ENCODE assay signal across 16 cellular contexts in the genomic region with DNA sequence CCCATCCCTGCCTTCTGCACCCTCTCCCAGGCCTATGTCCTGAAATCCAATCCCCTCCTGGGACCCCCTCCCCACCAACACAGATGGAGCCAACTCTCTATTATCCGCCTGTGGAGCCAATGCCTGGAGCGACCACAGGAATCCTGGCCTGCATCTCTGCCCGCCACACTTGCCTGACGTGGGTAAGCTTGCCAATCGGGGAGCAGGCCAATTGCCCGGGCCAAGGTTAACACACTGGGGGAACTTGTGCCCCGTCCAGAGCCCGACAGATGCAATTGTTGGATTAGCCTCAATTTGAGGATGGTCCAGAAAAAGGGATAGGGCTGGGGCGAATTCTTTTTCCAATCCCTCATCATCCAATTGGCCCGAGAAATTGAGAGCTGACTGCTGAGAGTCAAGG. TPM values are rescaled to one million over a fixed set of nuclear protein-coding genes. Genes with fewer than 3 reads are reported as not detected.
DNase-seq lines count a peak whose midpoint lies in the region; ATAC-seq, FAIRE-seq and TF ChIP-seq lines count a peak whose summit lies in the region.
"Had no signal": no experiment of that assay in that cellular context is flagged by ENCODE, and none has a peak within 500 bp of the region (broad histone marks: within the 10 kb centered on the region; RNA-seq: fewer than 3 reads in every experiment).

No MANE protein-coding gene starts in this region.

- H3K9me3 ChIP-seq in liver (ENCODE audit: control insufficient read depth in 4 of 4, low read length in 3 of 4): no peaks in the 10 kb centered on the region
- no peaks in the 10 kb centered on the region for H3K9me3 ChIP-seq in HepG2 (ENCODE audit: low read length)
- no peaks in the 10 kb centered on the region for H3K9me3 ChIP-seq in right lobe of liver
- H3K9me3 ChIP-seq in tibial nerve: no peaks in the 10 kb centered on the region

- no peak for TF ChIP-seq CTCF in liver (IDR thresholded peaks at IDR 0.05; ENCODE audit: low read depth, low read length, missing input control)
- TF ChIP-seq CTCF in HepG2 (CRISPR knock-in tag; IDR thresholded peaks at IDR 0.05): no peak
- TF ChIP-seq CTCF in right lobe of liver (IDR thresholded peaks at IDR 0.05): no peak
- TF ChIP-seq CTCF in tibial nerve (IDR thresholded peaks at IDR 0.05): no peak

- peak; percentile 20 to 56 for TF ChIP-seq RAD21 in liver (IDR thresholded peaks at IDR 0.05)
- no peak for TF ChIP-seq RAD21 in HepG2 (CRISPR knock-in tag; IDR thresholded peaks at IDR 0.05)

- no peak for FAIRE-seq in HepG2 (lab: Jason Lieb, UNC)

- POLR2A ChIA-PET in HepG2 (lab: Yijun Ruan, JAX): no interaction called here

- 35% methylated on average over 10 of the region's 10 CpGs for WGBS in liver
- 53% methylated on average over 7 of the region's 10 CpGs for WGBS in HepG2 (ENCODE audit: low lambda C conversion rate)
- 23% methylated on average over 8 of the region's 10 CpGs for WGBS in right lobe of liver (ENCODE audit: insufficient coverage, low coverage, low lambda C conversion rate, missing lambda C conversion rate)
- WGBS in tibial nerve, 2 donors: 49 to 72% methylated on average over 9 to 10 of the region's 10 CpGs

- no peaks in the 10 kb centered on the region for H3K27me3 ChIP-seq in liver (ENCODE audit: control insufficient read depth in 4 of 4, insufficient read depth in 4 of 4, low read length in 3 of 4)
- no peaks in the 10 kb centered on the region for H3K27me3 ChIP-seq in HepG2 (ENCODE audit: control insufficient read depth in 1 of 2, insufficient read depth in 2 of 2, low read length in 2 of 2)
- no peaks in the 10 kb centered on the region for H3K27me3 ChIP-seq in right lobe of liver
- no peaks in the 10 kb centered on the region for H3K27me3 ChIP-seq in tibial nerve

- no peaks in the 10 kb centered on the region for H3K36me3 ChIP-seq in liver (ENCODE audit: control insufficient read depth in 4 of 4, insufficient read depth in 3 of 4, low read depth in 1 of 4, low read length in 3 of 4)
- no peaks in the 10 kb centered on the region for H3K36me3 ChIP-seq in HepG2 (replicated peaks in 1 of 2; ENCODE audit: control insufficient read depth in 1 of 2, insufficient read depth in 2 of 2, low read length in 2 of 2)
- H3K36me3 ChIP-seq in right lobe of liver: no peaks in the 10 kb centered on the region
- peaks cover 0 to 47% (median 0%) of the 10 kb centered on the region in 3 donors for H3K36me3 ChIP-seq in tibial nerve

- H3K4me1 ChIP-seq in liver (ENCODE audit: control insufficient read depth in 4 of 4, insufficient read depth in 4 of 4, low read length in 3 of 4): peaks cover 5 to 34% (median 30%) of the 10 kb centered on the region in 4 donors
- peaks cover 14% of the 10 kb centered on the region for H3K4me1 ChIP-seq in HepG2 (ENCODE audit: insufficient read depth, low read length)
- peaks cover 0 to 20% (median 7%) of the 10 kb centered on the region in 4 donors for H3K4me1 ChIP-seq in right lobe of liver
- peaks cover 0 to 16% (median 2%) of the 10 kb centered on the region in 4 donors for H3K4me1 ChIP-seq in tibial nerve

- H3K27ac ChIP-seq in liver (ENCODE audit: low read depth in 1 of 2, low read length in 2 of 2): no peak overlapping the region
- no peak overlapping the region for H3K27ac ChIP-seq in HepG2 (ENCODE audit: extremely low read length, insufficient read depth, low read length)
- no peak overlapping the region for H3K27ac ChIP-seq in right lobe of liver
- H3K27ac ChIP-seq in tibial nerve: no peak overlapping the region

- intact Hi-C loops in HepG2 (cut with micrococcal nuclease; ENCODE audit: unreplicated experiment) (no loop called here), Right ventricle myocardium superior (cut with DNase I) (no loop called here), right lobe of liver (cut with DNase I) (loop anchor here in 1 of 2 donors (10.0 kb wide), 1 partner anchor 259 kb away; no protein-coding TSS in a partner anchor)

- CTCF ChIA-PET in HepG2 (lab: Yijun Ruan, JAX; ENCODE audit: low intra/inter-chr PET ratio, low total read pairs): no interaction called here

- H4K20me1 ChIP-seq in HepG2 (ENCODE audit: insufficient read depth, low read length): no peaks in the 10 kb centered on the region

- TF ChIP-seq EP300 in HepG2 (IDR thresholded peaks at IDR 0.05; ENCODE audit: low read depth in 2 of 2, low read length in 2 of 2) (no peak), HepG2 (CRISPR knock-in tag; IDR thresholded peaks at IDR 0.05; ENCODE audit: borderline replicate concordance) (no peak), tibial nerve (IDR thresholded peaks at IDR 0.05) (no peak)

- H3K9ac ChIP-seq in liver (ENCODE audit: low read depth in 1 of 2, low read length in 2 of 2): no peak overlapping the region
- H3K9ac ChIP-seq in HepG2 (ENCODE audit: insufficient read depth, low read depth, low read length): no peak overlapping the region

- no peak overlapping the region for H3K4me2 ChIP-seq in HepG2 (ENCODE audit: low read depth, low read length)

- TF ChIP-seq POLR2A in HepG2 (IDR thresholded peaks at IDR 0.05; ENCODE audit: insufficient read depth in 1 of 2, low read depth in 2 of 2, low read length in 2 of 2): no peak
- no peak for TF ChIP-seq POLR2A in right lobe of liver (IDR thresholded peaks at IDR 0.05)
- TF ChIP-seq POLR2A in tibial nerve (IDR thresholded peaks at IDR 0.05): no peak

- BruUV-seq in HepG2 (replicated peaks; lab: Mats Ljungman, UMichigan): no TSS peak

- no peak overlapping the region for H2AFZ ChIP-seq in HepG2 (ENCODE audit: low read length)

- no peak for ATAC-seq in HepG2
- peak; percentile 67 for ATAC-seq in Right ventricle myocardium superior (ENCODE audit: poor library complexity)
- peak; percentile 43 to 82 (median 70) for ATAC-seq in right lobe of liver
- no peak for ATAC-seq in HG03439 (IDR thresholded peaks at IDR 0.05; ENCODE audit: unreplicated experiment)
- no peak for ATAC-seq in GM21367 (IDR thresholded peaks at IDR 0.05; ENCODE audit: unreplicated experiment)

- no peak for DNase-seq in HepG2 (ENCODE audit: low spot score)
- DNase-seq in Right ventricle myocardium superior: peak; percentile 78
- peak; percentile 47 to 91 (median 88) for DNase-seq in right lobe of liver
- no peak for DNase-seq in tibial nerve (ENCODE audit: low spot score in 2 of 2)
- no peak for DNase-seq in inferior parietal cortex (ENCODE audit: extremely low spot score)
- DNase-seq: 8988T, COR-L47, H9, MM.1S, NCI-H1105, NCI-H1694 treated with DMSO at 0.1 percent for 48 hours, NCI-H2171 treated with DMSO at 0.1 percent for 48 hours, NCI-H510A treated with DMSO at 0.1 percent for 48 hours had no signal

- in situ Hi-C loops in HepG2 (cut with HindIII; ENCODE audit: extremely low pct_ligation_motif_present, low pct_unique_long_range_greater_than_20kb): no loop called here

- H3K79me2 ChIP-seq in HepG2 (ENCODE audit: insufficient read depth, low read length): no peaks in the 10 kb centered on the region

- H3K4me3 ChIP-seq in liver (ENCODE audit: low read depth in 1 of 3, low read length in 3 of 3): no peak overlapping the region
- H3K4me3 ChIP-seq in HepG2 (replicated peaks in 1 of 3; ENCODE audit: insufficient read depth in 1 of 3, low read depth in 2 of 3, low read length in 3 of 3): no peak overlapping the region
- no peak overlapping the region for H3K4me3 ChIP-seq in right lobe of liver
- no peak overlapping the region for H3K4me3 ChIP-seq in tibial nerve

RNA-seq across cellular contexts. Expression of gene WIZ, which starts 5.9 kb away (rescaled TPM):
- total RNA-seq in liver (1 to 10 TPM; 7.5 to 9.6 TPM), HepG2 (2016; rRNA removed; fragmentation: Illumina TruSeq; extraction: Trizol) (4.7 and 5.1 TPM in 2 replicates), Right ventricle myocardium superior (21.9 TPM), right lobe of liver (10 to 100 TPM; 12.5 to 24.4 (median 14.6) TPM), tibial nerve (100 to 1,000 TPM in 1 of 4 donors, 10 to 100 TPM in 3; 31.5 to 108 (median 46.3) TPM)
- polyA plus RNA-seq in liver (10 to 100 TPM in 1 of 2 donors, 1 to 10 TPM in 1; 3.8 to 12.7 TPM), HepG2 (2011; rRNA removed) (4.8 and 6.3 TPM in 2 replicates)
- total RNA-seq in HepG2 (2016; cell fraction: cytosol; rRNA removed; fragmentation: Illumina TruSeq; extraction: Trizol; ENCODE audit: low read depth): 1.7 TPM in 2 replicates
- total RNA-seq in HepG2 (2016; cell fraction: insoluble cytoplasmic fraction; rRNA removed; fragmentation: Illumina TruSeq; extraction: Trizol): 4.4 and 4.5 TPM in 2 replicates
- total RNA-seq in HepG2 (2016; cell fraction: membrane; rRNA removed; fragmentation: Illumina TruSeq; extraction: Trizol): 5.9 TPM in 2 replicates
- 4.9 and 5.5 TPM in 2 replicates for total RNA-seq in HepG2 (2016; cell fraction: nucleus; rRNA removed; fragmentation: Illumina TruSeq; extraction: Trizol)
- 3.3 and 4.8 TPM in 2 replicates for polyA plus RNA-seq in HepG2 (2011; cell fraction: cytosol; rRNA removed)
- 17.3 and 17.8 TPM in 2 replicates for polyA plus RNA-seq in HepG2 (2011; cell fraction: nucleus; rRNA removed)
- polyA plus RNA-seq in HepG2 (2012): 7.0 and 7.1 TPM in 2 replicates
- polyA plus RNA-seq in HepG2 (2016; cell fraction: cytosol; fragmentation: Illumina TruSeq; extraction: Trizol; ENCODE audit: low read depth): 3.1 and 3.8 TPM in 2 replicates
- 11.7 and 16.9 TPM in 2 replicates for polyA plus RNA-seq in HepG2 (2016; cell fraction: insoluble cytoplasmic fraction; fragmentation: Illumina TruSeq; extraction: Trizol; ENCODE audit: low read depth)
- polyA plus RNA-seq in HepG2 (2016; cell fraction: membrane; fragmentation: Illumina TruSeq; extraction: Trizol; ENCODE audit: low read depth): 9.4 and 11.9 TPM in 2 replicates
- 23.3 and 23.4 TPM in 2 replicates for polyA plus RNA-seq in HepG2 (2016; cell fraction: nucleus; fragmentation: Illumina TruSeq; extraction: Trizol; ENCODE audit: insufficient read depth, low read depth)
- polyA minus RNA-seq in HepG2 (2011; rRNA and poly(A)+ RNA removed; ENCODE audit: low replicate concordance): 5.2 and 6.7 TPM in 2 replicates
- 4.1 and 4.7 TPM in 2 replicates for polyA minus RNA-seq in HepG2 (2011; cell fraction: cytosol; rRNA and poly(A)+ RNA removed)
- 7.0 and 7.5 TPM in 2 replicates for polyA minus RNA-seq in HepG2 (2011; cell fraction: nucleus; rRNA and poly(A)+ RNA removed)

RNA-seq across cellular contexts. Expression of gene RASAL3, which starts 20.5 kb away (rescaled TPM):
- total RNA-seq in liver (1 to 10 TPM; 1.3 to 1.5 TPM), HepG2 (2016; rRNA removed; fragmentation: Illumina TruSeq; extraction: Trizol) (not detected in 2 replicates), Right ventricle myocardium superior (0.65 TPM), right lobe of liver (1 to 10 TPM in 4 of 6 experiments, under 1 TPM in 2; 0.75 to 1.9 (median 1.1) TPM), tibial nerve (1 to 10 TPM; 2.9 to 6.6 (median 4.3) TPM)
- polyA plus RNA-seq in liver (under 1 TPM; 0.76 to 0.91 TPM), HepG2 (2011; rRNA removed) (not detected in 2 replicates)
- not detected in 2 replicates for total RNA-seq in HepG2 (2016; cell fraction: cytosol; rRNA removed; fragmentation: Illumina TruSeq; extraction: Trizol; ENCODE audit: low read depth)
- total RNA-seq in HepG2 (2016; cell fraction: insoluble cytoplasmic fraction; rRNA removed; fragmentation: Illumina TruSeq; extraction: Trizol): not detected in 2 replicates
- not detected in 2 replicates for total RNA-seq in HepG2 (2016; cell fraction: membrane; rRNA removed; fragmentation: Illumina TruSeq; extraction: Trizol)
- not detected in 2 replicates for total RNA-seq in HepG2 (2016; cell fraction: nucleus; rRNA removed; fragmentation: Illumina TruSeq; extraction: Trizol)
- polyA plus RNA-seq in HepG2 (2011; cell fraction: cytosol; rRNA removed): 0.01 TPM in 1 of 2 replicates, not detected in the other
- 0.09 TPM in 1 of 2 replicates, not detected in the other for polyA plus RNA-seq in HepG2 (2011; cell fraction: nucleus; rRNA removed)
- not detected in 2 replicates for polyA plus RNA-seq in HepG2 (2012)
- not detected in 2 replicates for polyA plus RNA-seq in HepG2 (2016; cell fraction: cytosol; fragmentation: Illumina TruSeq; extraction: Trizol; ENCODE audit: low read depth)
- polyA plus RNA-seq in HepG2 (2016; cell fraction: insoluble cytoplasmic fraction; fragmentation: Illumina TruSeq; extraction: Trizol; ENCODE audit: low read depth): not detected in 2 replicates
- not detected in 2 replicates for polyA plus RNA-seq in HepG2 (2016; cell fraction: membrane; fragmentation: Illumina TruSeq; extraction: Trizol; ENCODE audit: low read depth)
- polyA plus RNA-seq in HepG2 (2016; cell fraction: nucleus; fragmentation: Illumina TruSeq; extraction: Trizol; ENCODE audit: insufficient read depth, low read depth): not detected in 2 replicates
- not detected in 2 replicates for polyA minus RNA-seq in HepG2 (2011; rRNA and poly(A)+ RNA removed; ENCODE audit: low replicate concordance)
- polyA minus RNA-seq in HepG2 (2011; cell fraction: cytosol; rRNA and poly(A)+ RNA removed): not detected in 2 replicates
- polyA minus RNA-seq in HepG2 (2011; cell fraction: nucleus; rRNA and poly(A)+ RNA removed): not detected in 2 replicates

RNA-seq across cellular contexts. Expression of gene AKAP8L, which starts 25.1 kb away (rescaled TPM):
- 10 to 100 TPM; 65.3 to 67.1 TPM for total RNA-seq in liver
- polyA plus RNA-seq in liver: 10 to 100 TPM; 16.4 to 20.5 TPM
- total RNA-seq in HepG2 (2016; rRNA removed; fragmentation: Illumina TruSeq; extraction: Trizol): 27.3 and 48.2 TPM in 2 replicates
- total RNA-seq in HepG2 (2016; cell fraction: cytosol; rRNA removed; fragmentation: Illumina TruSeq; extraction: Trizol; ENCODE audit: low read depth): 42.8 and 43.6 TPM in 2 replicates
- total RNA-seq in HepG2 (2016; cell fraction: insoluble cytoplasmic fraction; rRNA removed; fragmentation: Illumina TruSeq; extraction: Trizol): 28.1 and 49.6 TPM in 2 replicates
- total RNA-seq in HepG2 (2016; cell fraction: membrane; rRNA removed; fragmentation: Illumina TruSeq; extraction: Trizol): 19.3 and 21.1 TPM in 2 replicates
- total RNA-seq in HepG2 (2016; cell fraction: nucleus; rRNA removed; fragmentation: Illumina TruSeq; extraction: Trizol): 58.1 and 60.2 TPM in 2 replicates
- polyA plus RNA-seq in HepG2 (2011; rRNA removed): 49.6 and 63.4 TPM in 2 replicates
- 25.4 and 26.0 TPM in 2 replicates for polyA plus RNA-seq in HepG2 (2011; cell fraction: cytosol; rRNA removed)
- 267 and 311 TPM in 2 replicates for polyA plus RNA-seq in HepG2 (2011; cell fraction: nucleus; rRNA removed)
- 54.1 and 55.4 TPM in 2 replicates for polyA plus RNA-seq in HepG2 (2012)
- 3.5 and 4.1 TPM in 2 replicates for polyA plus RNA-seq in HepG2 (2016; cell fraction: cytosol; fragmentation: Illumina TruSeq; extraction: Trizol; ENCODE audit: low read depth)
- polyA plus RNA-seq in HepG2 (2016; cell fraction: insoluble cytoplasmic fraction; fragmentation: Illumina TruSeq; extraction: Trizol; ENCODE audit: low read depth): 25.4 and 30.1 TPM in 2 replicates
- polyA plus RNA-seq in HepG2 (2016; cell fraction: membrane; fragmentation: Illumina TruSeq; extraction: Trizol; ENCODE audit: low read depth): 5.6 and 6.0 TPM in 2 replicates
- 142 and 146 TPM in 2 replicates for polyA plus RNA-seq in HepG2 (2016; cell fraction: nucleus; fragmentation: Illumina TruSeq; extraction: Trizol; ENCODE audit: insufficient read depth, low read depth)
- 57.8 and 104 TPM in 2 replicates for polyA minus RNA-seq in HepG2 (2011; rRNA and poly(A)+ RNA removed; ENCODE audit: low replicate concordance)
- polyA minus RNA-seq in HepG2 (2011; cell fraction: cytosol; rRNA and poly(A)+ RNA removed): 22.7 and 31.4 TPM in 2 replicates
- 67.1 and 87.6 TPM in 2 replicates for polyA minus RNA-seq in HepG2 (2011; cell fraction: nucleus; rRNA and poly(A)+ RNA removed)
- 74.5 TPM for total RNA-seq in Right ventricle myocardium superior
- total RNA-seq in right lobe of liver: 10 to 100 TPM; 27.4 to 69.4 (median 49.6) TPM
- total RNA-seq in tibial nerve: 100 to 1,000 TPM; 170 to 248 (median 183) TPM

RNA-seq across cellular contexts. Expression of gene PGLYRP2, which starts 35.5 kb away (rescaled TPM):
- total RNA-seq in liver (10 to 100 TPM in 1 of 2 donors, 1 to 10 TPM in 1; 9.9 to 68.5 TPM), HepG2 (2016; rRNA removed; fragmentation: Illumina TruSeq; extraction: Trizol) (0.49 and 1.0 TPM in 2 replicates), Right ventricle myocardium superior (not detected), right lobe of liver (100 to 1,000 TPM in 2 of 6 experiments, 10 to 100 TPM in 4; 45.1 to 135 (median 59.2) TPM), tibial nerve (not detected)
- polyA plus RNA-seq in liver (100 to 1,000 TPM; 116 to 134 TPM), HepG2 (2011; rRNA removed) (0.04 and 0.35 TPM in 2 replicates)
- 0.10 and 0.53 TPM in 2 replicates for total RNA-seq in HepG2 (2016; cell fraction: cytosol; rRNA removed; fragmentation: Illumina TruSeq; extraction: Trizol; ENCODE audit: low read depth)
- 0.46 and 1.3 TPM in 2 replicates for total RNA-seq in HepG2 (2016; cell fraction: insoluble cytoplasmic fraction; rRNA removed; fragmentation: Illumina TruSeq; extraction: Trizol)
- 0.17 and 0.49 TPM in 2 replicates for total RNA-seq in HepG2 (2016; cell fraction: membrane; rRNA removed; fragmentation: Illumina TruSeq; extraction: Trizol)
- total RNA-seq in HepG2 (2016; cell fraction: nucleus; rRNA removed; fragmentation: Illumina TruSeq; extraction: Trizol): 0.94 and 1.4 TPM in 2 replicates
- 0.08 and 0.22 TPM in 2 replicates for polyA plus RNA-seq in HepG2 (2011; cell fraction: cytosol; rRNA removed)
- 0.27 and 0.69 TPM in 2 replicates for polyA plus RNA-seq in HepG2 (2011; cell fraction: nucleus; rRNA removed)
- 0.11 and 1.1 TPM in 2 replicates for polyA plus RNA-seq in HepG2 (2012)
- polyA plus RNA-seq in HepG2 (2016; cell fraction: cytosol; fragmentation: Illumina TruSeq; extraction: Trizol; ENCODE audit: low read depth): 0.11 and 0.19 TPM in 2 replicates
- polyA plus RNA-seq in HepG2 (2016; cell fraction: insoluble cytoplasmic fraction; fragmentation: Illumina TruSeq; extraction: Trizol; ENCODE audit: low read depth): 0.35 and 0.38 TPM in 2 replicates
- 0.22 and 0.28 TPM in 2 replicates for polyA plus RNA-seq in HepG2 (2016; cell fraction: membrane; fragmentation: Illumina TruSeq; extraction: Trizol; ENCODE audit: low read depth)
- 0.79 and 2.3 TPM in 2 replicates for polyA plus RNA-seq in HepG2 (2016; cell fraction: nucleus; fragmentation: Illumina TruSeq; extraction: Trizol; ENCODE audit: insufficient read depth, low read depth)
- 0.07 and 0.34 TPM in 2 replicates for polyA minus RNA-seq in HepG2 (2011; rRNA and poly(A)+ RNA removed; ENCODE audit: low replicate concordance)
- polyA minus RNA-seq in HepG2 (2011; cell fraction: cytosol; rRNA and poly(A)+ RNA removed): 0.20 TPM in 1 of 2 replicates, not detected in the other
- 1.0 TPM in 1 of 2 replicates, not detected in the other for polyA minus RNA-seq in HepG2 (2011; cell fraction: nucleus; rRNA and poly(A)+ RNA removed)
- total RNA-seq: H9 had no signal

Comparison
In these comparisons a context has a peak if more than half of its experiments do, and no peak if none do; other contexts are left out.
1. ATAC-seq: peak in Right ventricle myocardium superior (single experiment) and right lobe of liver (4 of 4); none in HepG2 (single experiment), HG03439 (single experiment) and GM21367 (single experiment).
2. DNase-seq: peak in Right ventricle myocardium superior (single experiment) and right lobe of liver (3 of 3); none in HepG2 (single experiment), tibial nerve (0 of 2) and inferior parietal cortex (single experiment).